ENCODE assay signal across 1 cellular context in genomic region chr17:36485027-36485426, GRCh38.
TF ChIP-seq lines count a peak whose summit lies in the region.

No MANE protein-coding gene starts in this region.

TF ChIP-seq in GM23338, 12 proteins besides CTCF, POLR2A, EP300 and RAD21:
- TF ChIP-seq NANOG (IDR thresholded peaks at IDR 0.05; ENCODE audit: borderline replicate concordance) (no peak), JUNB (IDR thresholded peaks at IDR 0.05; ENCODE audit: unreplicated experiment) (no peak), ZNF331 (CRISPR knock-in tag; IDR thresholded peaks at IDR 0.05; ENCODE audit: low read depth) (no peak), EZH2phosphoT487 (IDR thresholded peaks at IDR 0.05; ENCODE audit: unreplicated experiment) (no peak), ZNF114 (CRISPR knock-in tag; IDR thresholded peaks at IDR 0.05) (no peak)
TF ChIP-seq in GM23338: peak in this region for 0.
